In genomic region chr12:25808604-25809003, GRCh38 we compare ENCODE assay signal across 28 cellular contexts.
"Had no signal": no experiment of that assay in that cellular context is flagged by ENCODE, and none has a peak within 500 bp of the region (broad histone marks: within the 10 kb centered on the region; RNA-seq: fewer than 3 reads in every experiment).

No MANE protein-coding gene starts in this region.

- H3K27ac ChIP-seq: stomach, suprapubic skin, testis, thoracic aorta, thyroid gland, tibial artery, tibial nerve, transverse colon, upper lobe of left lung, upper lobe of right lung, uterus, vagina had no signal

- H3K9me3 Mint-ChIP-seq: stimulated activated naive CD8-positive, alpha-beta T cell treated with anti-CD3 and anti-CD28 coated beads, Interleukin-15, amount 100 ng/mL, for 72 hours had no signal

- ATAC-seq: stimulated activated memory B cell treated with anti-CD40 and anti-IgM and Interleukin-4, amounts not matched to agents 10 μg/mL and 1 μg/mL and 100 μg/mL, for 72 hours; stimulated activated naive B cell treated with anti-CD40 and anti-IgM and Interleukin-4, amounts not matched to agents 10 μg/mL and 1 μg/mL and 100 μg/mL, for 72 hours; stimulated activated naive CD8-positive, alpha-beta T cell treated with anti-CD3 and anti-CD28 coated beads, Interleukin-15, amount 100 ng/mL, for 72 hours; stimulated activated naive CD8-positive, alpha-beta T cell treated with anti-CD3 and anti-CD28 coated beads, Interleukin-15, Interleukin-2, amounts not matched to agents 100 U/mL and 50 U/mL, for 24 hours; upper lobe of right lung had no signal

- H3K27me3 ChIP-seq: stomach, suprapubic skin, testis, thyroid gland, tibial artery, tibial nerve, transverse colon, upper lobe of left lung, upper lobe of right lung, uterus, vagina had no signal

- H3K4me3 ChIP-seq: stomach, suprapubic skin, testis, thoracic aorta, thyroid gland, tibial artery, tibial nerve, transverse colon, upper lobe of left lung, upper lobe of right lung, uterus, vagina had no signal

- H3K27ac Mint-ChIP-seq: stimulated activated memory B cell treated with anti-CD40 and anti-IgM and Interleukin-4, amounts not matched to agents 10 μg/mL and 1 μg/mL and 100 μg/mL, for 72 hours; stimulated activated naive B cell treated with anti-CD40 and anti-IgM and Interleukin-4, amounts not matched to agents 10 μg/mL and 1 μg/mL and 100 μg/mL, for 72 hours; stimulated activated naive CD8-positive, alpha-beta T cell treated with anti-CD3 and anti-CD28 coated beads, Interleukin-15, amount 100 ng/mL, for 72 hours; stimulated activated naive CD8-positive, alpha-beta T cell treated with anti-CD3 and anti-CD28 coated beads, Interleukin-15, Interleukin-2, amounts not matched to agents 100 ng/mL and 50 ng/mL, for 24 hours; type B pancreatic cell had no signal

- H3K36me3 ChIP-seq: stomach, suprapubic skin, thoracic aorta, thyroid gland, tibial artery, tibial nerve, transverse colon, upper lobe of left lung, upper lobe of right lung, uterus, vagina had no signal

- DNase-seq: stimulated activated CD4-positive, alpha-beta T cell treated with anti-CD3 and anti-CD28 coated beads, Interleukin-2, amount 100 ng/mL, for 48 hours; stimulated activated CD4-positive, alpha-beta T cell treated with anti-CD3 and anti-CD28 coated beads, Interleukin-4, amount 100 ng/mL, for 1 hour; stimulated activated CD4-positive, alpha-beta T cell treated with anti-CD3 and anti-CD28 coated beads, Interleukin-4, amount 100 ng/mL, for 24 hours; stimulated activated CD4-positive, alpha-beta T cell treated with anti-CD3 and anti-CD28 coated beads, Interleukin-4, amount 100 ng/mL, for 4 hours; stimulated activated CD8-positive, alpha-beta memory T cell treated with anti-CD3 and anti-CD28 coated beads, Interleukin-4, amount 100 ng/mL, for 48 hours; stimulated activated naive B cell treated with anti-CD40 and anti-IgM and Interleukin-4, amounts not matched to agents 10 μg/mL and 1 μg/mL and 100 μg/mL, for 72 hours; stimulated activated naive CD4-positive, alpha-beta T cell; stimulated activated naive CD4-positive, alpha-beta T cell treated with Interleukin-2 at 50 U/mL for 16 hours; stimulated activated naive CD8-positive, alpha-beta T cell treated with anti-CD3 and anti-CD28 coated beads, Interleukin-15, amount 100 ng/mL, for 72 hours; stimulated activated naive CD8-positive, alpha-beta T cell treated with anti-CD3 and anti-CD28 coated beads, Interleukin-15, Interleukin-2, amounts not matched to agents 100 U/mL and 50 U/mL, for 24 hours; stomach; substantia nigra; testis; thyroid gland; tibial artery; transverse colon; trophoblast cell; upper lobe of left lung; upper lobe of right lung; uterus had no signal

- H3K4me3 Mint-ChIP-seq: stimulated activated memory B cell treated with anti-CD40 and anti-IgM and Interleukin-4, amounts not matched to agents 10 μg/mL and 1 μg/mL and 100 μg/mL, for 72 hours; stimulated activated naive B cell treated with anti-CD40 and anti-IgM and Interleukin-4, amounts not matched to agents 10 μg/mL and 1 μg/mL and 100 μg/mL, for 72 hours; stimulated activated naive CD8-positive, alpha-beta T cell treated with anti-CD3 and anti-CD28 coated beads, Interleukin-15, amount 100 ng/mL, for 72 hours; stimulated activated naive CD8-positive, alpha-beta T cell treated with anti-CD3 and anti-CD28 coated beads, Interleukin-15, Interleukin-2, amounts not matched to agents 100 ng/mL and 50 ng/mL, for 24 hours; type B pancreatic cell had no signal

- FAIRE-seq: urothelium cell line had no signal

- H3K4me1 ChIP-seq: stomach, suprapubic skin, testis, thyroid gland, tibial artery, tibial nerve, transverse colon, upper lobe of left lung, upper lobe of right lung, uterus, vagina had no signal

- H3K9me3 ChIP-seq: stomach, suprapubic skin, testis, thoracic aorta, thyroid gland, tibial artery, tibial nerve, transverse colon, upper lobe of left lung, upper lobe of right lung, uterus, vagina had no signal

- H3K36me3 Mint-ChIP-seq: stimulated activated memory B cell treated with anti-CD40 and anti-IgM and Interleukin-4, amounts not matched to agents 10 μg/mL and 1 μg/mL and 100 μg/mL, for 72 hours; stimulated activated naive B cell treated with anti-CD40 and anti-IgM and Interleukin-4, amounts not matched to agents 10 μg/mL and 1 μg/mL and 100 μg/mL, for 72 hours had no signal

- H3K27me3 Mint-ChIP-seq: stimulated activated memory B cell treated with anti-CD40 and anti-IgM and Interleukin-4, amounts not matched to agents 10 μg/mL and 1 μg/mL and 100 μg/mL, for 72 hours; stimulated activated naive CD8-positive, alpha-beta T cell treated with anti-CD3 and anti-CD28 coated beads, Interleukin-15, Interleukin-2, amounts not matched to agents 100 ng/mL and 50 ng/mL, for 24 hours; type B pancreatic cell had no signal
